1 cellular context compared by ENCODE assay signal in the genomic region with DNA sequence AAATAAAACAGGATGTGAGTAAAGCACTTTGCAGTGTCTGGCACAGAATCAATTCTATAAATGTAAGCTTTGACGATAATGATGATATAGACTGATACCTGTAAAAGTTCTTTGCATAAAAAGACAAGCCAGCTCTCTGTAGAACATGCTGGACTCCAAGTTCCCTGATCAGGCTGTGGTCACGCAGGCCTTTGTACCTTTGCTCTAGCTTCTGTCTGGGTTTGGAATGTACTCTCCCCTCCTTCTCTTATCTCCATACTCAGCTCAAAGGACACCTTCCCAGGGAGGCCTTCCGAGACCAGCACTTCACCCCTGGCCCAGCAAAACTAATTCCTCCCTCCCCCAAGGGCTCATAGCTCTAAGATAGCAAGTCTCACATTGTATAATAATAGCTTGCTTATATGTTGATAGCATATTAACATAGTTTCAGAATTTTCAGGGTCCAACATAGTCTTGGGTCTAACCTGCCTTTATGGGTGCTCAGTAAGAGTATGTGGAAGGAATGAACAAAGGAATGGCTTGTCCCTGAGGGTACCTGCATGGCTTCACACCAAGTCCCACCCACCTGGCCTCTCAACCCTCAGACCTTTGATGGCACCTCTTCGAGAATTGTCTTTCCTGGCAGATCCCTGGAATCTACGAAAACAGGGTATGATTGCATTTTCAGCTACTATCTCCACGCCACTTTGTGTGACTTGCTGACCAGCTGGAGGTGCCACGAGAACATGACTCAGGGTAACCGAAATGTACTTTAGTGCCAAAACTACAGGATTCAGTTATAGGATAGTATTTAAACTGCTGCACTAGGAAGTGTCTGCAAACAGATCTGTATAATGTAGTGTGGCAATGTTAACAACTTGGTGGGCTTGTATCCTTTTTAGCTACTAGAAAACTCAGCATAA.
TF ChIP-seq lines count a peak whose summit lies in the region.

No MANE protein-coding gene starts in this region.

TF ChIP-seq in HepG2, 621 proteins besides CTCF, POLR2A, EP300 and RAD21 (continued from another document and continues in another):
- TF ChIP-seq ISL2 (CRISPR knock-in tag; IDR thresholded peaks at IDR 0.05) = peak; percentile 86
- no peak for TF ChIP-seq CCAR2 (optimal IDR thresholded peaks at IDR 0.05; ENCODE audit: low read depth, low read length)
- TF ChIP-seq ZNF839 (CRISPR knock-in tag; IDR thresholded peaks at IDR 0.05; ENCODE audit: borderline replicate concordance) = no peak
- TF ChIP-seq, protein P1, sequence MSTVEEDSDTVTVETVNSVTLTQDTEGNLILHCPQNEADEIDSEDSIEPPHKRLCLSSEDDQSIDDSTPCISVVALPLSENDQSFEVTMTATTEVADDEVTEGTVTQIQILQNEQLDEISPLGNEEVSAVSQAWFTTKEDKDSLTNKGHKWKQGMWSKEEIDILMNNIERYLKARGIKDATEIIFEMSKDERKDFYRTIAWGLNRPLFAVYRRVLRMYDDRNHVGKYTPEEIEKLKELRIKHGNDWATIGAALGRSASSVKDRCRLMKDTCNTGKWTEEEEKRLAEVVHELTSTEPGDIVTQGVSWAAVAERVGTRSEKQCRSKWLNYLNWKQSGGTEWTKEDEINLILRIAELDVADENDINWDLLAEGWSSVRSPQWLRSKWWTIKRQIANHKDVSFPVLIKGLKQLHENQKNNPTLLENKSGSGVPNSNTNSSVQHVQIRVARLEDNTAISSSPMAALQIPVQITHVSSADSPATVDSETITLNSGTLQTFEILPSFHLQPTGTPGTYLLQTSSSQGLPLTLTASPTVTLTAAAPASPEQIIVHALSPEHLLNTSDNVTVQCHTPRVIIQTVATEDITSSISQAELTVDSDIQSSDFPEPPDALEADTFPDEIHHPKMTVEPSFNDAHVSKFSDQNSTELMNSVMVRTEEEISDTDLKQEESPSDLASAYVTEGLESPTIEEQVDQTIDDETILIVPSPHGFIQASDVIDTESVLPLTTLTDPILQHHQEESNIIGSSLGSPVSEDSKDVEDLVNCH (CRISPR knock-in tag; IDR thresholded peaks at IDR 0.05) = no peak; the same call in 1 of the 2 replicates
- peak; percentile 68; the same call in 1 of the 2 replicates for TF ChIP-seq ZNF350 (CRISPR knock-in tag; IDR thresholded peaks at IDR 0.05; ENCODE audit: borderline replicate concordance, low read depth)
- TF ChIP-seq ZNF879 (CRISPR knock-in tag; IDR thresholded peaks at IDR 0.05) = no peak
- 0 out of 2 replicates have a peak, but pooled peaks have one; percentile 57 for TF ChIP-seq ZNF749 (CRISPR knock-in tag; IDR thresholded peaks at IDR 0.05; ENCODE audit: borderline replicate concordance)
- no peak for TF ChIP-seq SYNCRIP (IDR thresholded peaks at IDR 0.05; ENCODE audit: insufficient read depth, low read depth, low read length)
- peak; percentile 81 for TF ChIP-seq SOX5 (CRISPR knock-in tag; IDR thresholded peaks at IDR 0.05; ENCODE audit: borderline replicate concordance)
- TF ChIP-seq CREB3 (CRISPR knock-in tag; IDR thresholded peaks at IDR 0.05) = no peak
- TF ChIP-seq ZNF335 (CRISPR knock-in tag; IDR thresholded peaks at IDR 0.05) = peak; percentile 79
- TF ChIP-seq ZNF20 (CRISPR knock-in tag; IDR thresholded peaks at IDR 0.05) = no peak
- no peak for TF ChIP-seq ZNF572 (CRISPR knock-in tag; IDR thresholded peaks at IDR 0.05)
- TF ChIP-seq ATRX (CRISPR knock-in tag; IDR thresholded peaks at IDR 0.05; ENCODE audit: borderline replicate concordance) = no peak
- TF ChIP-seq BRCA1 (CRISPR knock-in tag; IDR thresholded peaks at IDR 0.05) = 0 out of 2 replicates have a peak, but pooled peaks have one; percentile 50
- TF ChIP-seq POGK (CRISPR knock-in tag; conservative IDR thresholded peaks at IDR 0.05) = 0 out of 2 replicates have a peak, but pooled peaks have one; percentile 59
- TF ChIP-seq ARHGAP35 (CRISPR knock-in tag; IDR thresholded peaks at IDR 0.05; ENCODE audit: borderline replicate concordance) = no peak
- TF ChIP-seq MAZ (IDR thresholded peaks at IDR 0.05; ENCODE audit: borderline replicate concordance, low read depth, low read length) = 0 out of 2 replicates have a peak, but pooled peaks have one; percentile 40
- TF ChIP-seq MAZ (CRISPR knock-in tag; IDR thresholded peaks at IDR 0.05; ENCODE audit: low read depth) = 0 out of 2 replicates have a peak, but pooled peaks have one; percentile 2
- no peak; the same call in 1 of the 2 replicates for TF ChIP-seq SATB2 (CRISPR knock-in tag; IDR thresholded peaks at IDR 0.05)
- peak; percentile 24 for TF ChIP-seq TFDP1 (CRISPR knock-in tag; IDR thresholded peaks at IDR 0.05; ENCODE audit: borderline replicate concordance)
- TF ChIP-seq ZNF224 (CRISPR knock-in tag; IDR thresholded peaks at IDR 0.05) = no peak
- no peak for TF ChIP-seq CBX2 (IDR thresholded peaks at IDR 0.05; ENCODE audit: low read depth, low read length)
- 0 out of 2 replicates have a peak, but pooled peaks have one; percentile 45 for TF ChIP-seq CBX2 (CRISPR knock-in tag; IDR thresholded peaks at IDR 0.05; ENCODE audit: low read depth)
- TF ChIP-seq ARID3A (IDR thresholded peaks at IDR 0.05; ENCODE audit: low read depth, low read length) = peak; percentile 48
- TF ChIP-seq KLF11 (CRISPR knock-in tag; IDR thresholded peaks at IDR 0.05) = peak; percentile 79
- TF ChIP-seq DNMT1 (CRISPR knock-in tag; IDR thresholded peaks at IDR 0.05) = no peak
- TF ChIP-seq ZNF326 (CRISPR knock-in tag; IDR thresholded peaks at IDR 0.05; ENCODE audit: borderline replicate concordance) = no peak
- TF ChIP-seq, protein P2, sequence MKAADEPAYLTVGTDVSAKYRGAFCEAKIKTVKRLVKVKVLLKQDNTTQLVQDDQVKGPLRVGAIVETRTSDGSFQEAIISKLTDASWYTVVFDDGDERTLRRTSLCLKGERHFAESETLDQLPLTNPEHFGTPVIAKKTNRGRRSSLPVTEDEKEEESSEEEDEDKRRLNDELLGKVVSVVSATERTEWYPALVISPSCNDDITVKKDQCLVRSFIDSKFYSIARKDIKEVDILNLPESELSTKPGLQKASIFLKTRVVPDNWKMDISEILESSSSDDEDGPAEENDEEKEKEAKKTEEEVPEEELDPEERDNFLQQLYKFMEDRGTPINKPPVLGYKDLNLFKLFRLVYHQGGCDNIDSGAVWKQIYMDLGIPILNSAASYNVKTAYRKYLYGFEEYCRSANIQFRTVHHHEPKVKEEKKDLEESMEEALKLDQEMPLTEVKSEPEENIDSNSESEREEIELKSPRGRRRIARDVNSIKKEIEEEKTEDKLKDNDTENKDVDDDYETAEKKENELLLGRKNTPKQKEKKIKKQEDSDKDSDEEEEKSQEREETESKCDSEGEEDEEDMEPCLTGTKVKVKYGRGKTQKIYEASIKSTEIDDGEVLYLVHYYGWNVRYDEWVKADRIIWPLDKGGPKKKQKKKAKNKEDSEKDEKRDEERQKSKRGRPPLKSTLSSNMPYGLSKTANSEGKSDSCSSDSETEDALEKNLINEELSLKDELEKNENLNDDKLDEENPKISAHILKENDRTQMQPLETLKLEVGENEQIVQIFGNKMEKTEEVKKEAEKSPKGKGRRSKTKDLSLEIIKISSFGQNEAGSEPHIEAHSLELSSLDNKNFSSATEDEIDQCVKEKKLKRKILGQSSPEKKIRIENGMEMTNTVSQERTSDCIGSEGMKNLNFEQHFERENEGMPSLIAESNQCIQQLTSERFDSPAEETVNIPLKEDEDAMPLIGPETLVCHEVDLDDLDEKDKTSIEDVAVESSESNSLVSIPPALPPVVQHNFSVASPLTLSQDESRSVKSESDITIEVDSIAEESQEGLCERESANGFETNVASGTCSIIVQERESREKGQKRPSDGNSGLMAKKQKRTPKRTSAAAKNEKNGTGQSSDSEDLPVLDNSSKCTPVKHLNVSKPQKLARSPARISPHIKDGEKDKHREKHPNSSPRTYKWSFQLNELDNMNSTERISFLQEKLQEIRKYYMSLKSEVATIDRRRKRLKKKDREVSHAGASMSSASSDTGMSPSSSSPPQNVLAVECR (CRISPR knock-in tag; IDR thresholded peaks at IDR 0.05; ENCODE audit: borderline replicate concordance) = peak; percentile 70; the same call in 1 of the 2 replicates
- TF ChIP-seq, protein P3, sequence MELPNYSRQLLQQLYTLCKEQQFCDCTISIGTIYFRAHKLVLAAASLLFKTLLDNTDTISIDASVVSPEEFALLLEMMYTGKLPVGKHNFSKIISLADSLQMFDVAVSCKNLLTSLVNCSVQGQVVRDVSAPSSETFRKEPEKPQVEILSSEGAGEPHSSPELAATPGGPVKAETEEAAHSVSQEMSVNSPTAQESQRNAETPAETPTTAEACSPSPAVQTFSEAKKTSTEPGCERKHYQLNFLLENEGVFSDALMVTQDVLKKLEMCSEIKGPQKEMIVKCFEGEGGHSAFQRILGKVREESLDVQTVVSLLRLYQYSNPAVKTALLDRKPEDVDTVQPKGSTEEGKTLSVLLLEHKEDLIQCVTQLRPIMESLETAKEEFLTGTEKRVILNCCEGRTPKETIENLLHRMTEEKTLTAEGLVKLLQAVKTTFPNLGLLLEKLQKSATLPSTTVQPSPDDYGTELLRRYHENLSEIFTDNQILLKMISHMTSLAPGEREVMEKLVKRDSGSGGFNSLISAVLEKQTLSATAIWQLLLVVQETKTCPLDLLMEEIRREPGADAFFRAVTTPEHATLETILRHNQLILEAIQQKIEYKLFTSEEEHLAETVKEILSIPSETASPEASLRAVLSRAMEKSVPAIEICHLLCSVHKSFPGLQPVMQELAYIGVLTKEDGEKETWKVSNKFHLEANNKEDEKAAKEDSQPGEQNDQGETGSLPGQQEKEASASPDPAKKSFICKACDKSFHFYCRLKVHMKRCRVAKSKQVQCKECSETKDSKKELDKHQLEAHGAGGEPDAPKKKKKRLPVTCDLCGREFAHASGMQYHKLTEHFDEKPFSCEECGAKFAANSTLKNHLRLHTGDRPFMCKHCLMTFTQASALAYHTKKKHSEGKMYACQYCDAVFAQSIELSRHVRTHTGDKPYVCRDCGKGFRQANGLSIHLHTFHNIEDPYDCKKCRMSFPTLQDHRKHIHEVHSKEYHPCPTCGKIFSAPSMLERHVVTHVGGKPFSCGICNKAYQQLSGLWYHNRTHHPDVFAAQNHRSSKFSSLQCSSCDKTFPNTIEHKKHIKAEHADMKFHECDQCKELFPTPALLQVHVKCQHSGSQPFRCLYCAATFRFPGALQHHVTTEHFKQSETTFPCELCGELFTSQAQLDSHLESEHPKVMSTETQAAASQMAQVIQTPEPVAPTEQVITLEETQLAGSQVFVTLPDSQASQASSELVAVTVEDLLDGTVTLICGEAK (IDR thresholded peaks at IDR 0.05) = no peak
- TF ChIP-seq, protein P3 (CRISPR knock-in tag; IDR thresholded peaks at IDR 0.05) = no peak; the same call in 1 of the 2 replicates
